Comparison of ENCODE assay signal across 12 cellular contexts in the genomic region with DNA sequence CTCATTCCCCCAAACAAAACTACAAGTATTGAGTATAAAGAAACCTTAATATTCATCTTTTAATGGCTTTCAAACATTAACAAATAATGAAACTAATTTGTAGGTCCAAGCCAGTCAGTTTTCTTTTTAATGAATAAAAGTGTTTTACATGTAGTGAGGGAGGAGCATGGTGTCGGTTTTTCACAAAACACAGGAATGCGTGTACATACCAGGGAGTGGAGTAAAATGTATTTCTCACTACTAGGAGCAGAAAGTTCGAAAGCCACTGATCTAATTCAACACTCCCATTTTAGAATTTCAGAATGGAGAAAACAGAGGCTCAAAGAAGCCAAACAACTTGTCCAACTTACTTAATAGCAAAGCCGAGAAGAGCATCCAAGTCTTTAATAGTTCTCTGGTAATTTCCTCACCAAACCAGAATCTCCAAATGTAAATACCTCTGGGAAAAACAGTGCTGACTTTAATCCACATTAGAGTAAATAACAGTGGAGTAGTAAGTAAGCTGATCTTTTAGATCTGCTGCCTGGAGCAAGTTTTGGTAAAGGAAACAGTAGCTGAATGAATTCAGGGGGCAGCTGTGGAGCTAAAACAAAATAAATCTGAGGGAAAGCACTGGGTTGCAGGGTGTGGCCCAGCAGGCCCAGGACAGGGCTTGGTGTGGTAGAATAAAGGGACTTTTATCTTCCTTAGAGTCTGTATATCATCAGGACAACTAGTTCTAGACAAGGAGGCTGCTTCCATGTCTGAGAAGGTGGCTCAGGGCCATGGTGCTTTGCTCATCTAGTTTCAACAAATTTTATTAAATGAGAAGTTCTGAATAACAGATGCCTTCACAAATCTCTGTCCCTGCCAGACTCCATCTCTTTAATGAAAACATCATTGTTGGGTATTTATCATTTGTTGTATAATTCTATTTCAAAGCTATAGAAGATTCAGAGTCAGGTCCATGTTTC. TPM values are rescaled to one million over a fixed set of nuclear protein-coding genes. Genes with fewer than 3 reads are reported as not detected.
A peak's percentile ranks its signal among the peaks of the same experiment; 100 is the strongest.
DNase-seq lines count a peak whose midpoint lies in the region; FAIRE-seq and TF ChIP-seq lines count a peak whose summit lies in the region.
"Had no signal": no experiment of that assay in that cellular context is flagged by ENCODE, and none has a peak within 500 bp of the region (broad histone marks: within the 10 kb centered on the region; RNA-seq: fewer than 3 reads in every experiment).

No MANE protein-coding gene starts in this region.

- peak overlapping the region; percentile 10 for H3K27ac Mint-ChIP-seq in T-helper 2 cell treated with Interferon-gamma antibody and Interleukin-4, amounts not matched to agents 5 μg/mL and 100 μg/mL, for 36 hours
- peak overlapping the region; percentile 86 for H3K27ac Mint-ChIP-seq in astrocyte (ENCODE audit: unreplicated experiment)
- H3K27ac Mint-ChIP-seq: activated naive CD4-positive, alpha-beta T cell treated with anti-CD3 and anti-CD28 coated beads, Interleukin-2, amount 50 U/mL, for 72 hours had no signal

- peak overlapping the region; percentile 7 for H3K27ac ChIP-seq in astrocyte (ENCODE audit: low read depth, low read length)
- peak overlapping the region; percentile 44 for H3K27ac ChIP-seq in hepatocyte
- peak overlapping the region; percentile 60 for H3K27ac ChIP-seq in subcutaneous abdominal adipose tissue (ENCODE audit: low read depth, low read length)
- H3K27ac ChIP-seq: parathyroid adenoma had no signal

- no peak for DNase-seq in T-helper 2 cell treated with Interferon-gamma antibody and Interleukin-4, amounts not matched to agents 5 μg/mL and 100 μg/mL, for 36 hours (ENCODE audit: low spot score)
- DNase-seq in T-helper 2 cell (no peak), astrocyte (ENCODE audit: low read depth) (peak; percentile 53), hepatocyte (ENCODE audit: low spot score) (no peak), HuH-7 (ENCODE audit: low spot score) (no peak), G401 (ENCODE audit: low spot score) (no peak), midbrain (lab: John Stamatoyannopoulos, UW) (no peak)
- DNase-seq: NCI-H2081 treated with DMSO at 0.1 percent for 48 hours, T1000 had no signal

- H3K36me3 ChIP-seq in astrocyte (ENCODE audit: insufficient read depth, low read length) = no peaks in the 10 kb centered on the region
- no peaks in the 10 kb centered on the region for H3K36me3 ChIP-seq in hepatocyte (replicated peaks; ENCODE audit: insufficient read depth, low read depth)
- peaks cover 0 to 5% (median 0%) of the 10 kb centered on the region in 5 donors for H3K36me3 ChIP-seq in subcutaneous abdominal adipose tissue (ENCODE audit: control insufficient read depth in 5 of 5, insufficient read depth in 5 of 5, low read length in 5 of 5)

- peaks cover 87% of the 10 kb centered on the region for H4K20me1 ChIP-seq in astrocyte (ENCODE audit: insufficient read depth, low read length)
- H4K20me1 ChIP-seq in hepatocyte (ENCODE audit: insufficient read depth, poor library complexity, severe bottlenecking) = peaks cover 74% of the 10 kb centered on the region

- H3K27me3 ChIP-seq in astrocyte (ENCODE audit: insufficient read depth, low read length) = no peaks in the 10 kb centered on the region
- no peaks in the 10 kb centered on the region for H3K27me3 ChIP-seq in hepatocyte
- H3K27me3 ChIP-seq in subcutaneous abdominal adipose tissue (ENCODE audit: control insufficient read depth in 5 of 5, insufficient read depth in 4 of 5, low read length in 5 of 5) = no peaks in the 10 kb centered on the region

- H3K4me2 ChIP-seq in astrocyte (ENCODE audit: low read length) (peak overlapping the region; percentile 17), hepatocyte (peak overlapping the region; percentile 17)

- no peaks in the 10 kb centered on the region for H3K9me2 ChIP-seq in hepatocyte (replicated peaks; ENCODE audit: insufficient read depth)

- H3K4me1 Mint-ChIP-seq in T-helper 2 cell treated with Interferon-gamma antibody and Interleukin-4, amounts not matched to agents 5 μg/mL and 100 μg/mL, for 36 hours (ENCODE audit: low read depth) = peaks cover 64% of the 10 kb centered on the region
- H3K4me1 Mint-ChIP-seq in astrocyte (ENCODE audit: low read depth, unreplicated experiment) = peaks cover 60% of the 10 kb centered on the region

- H3K27me3 Mint-ChIP-seq in T-helper 2 cell treated with Interferon-gamma antibody and Interleukin-4, amounts not matched to agents 5 μg/mL and 100 μg/mL, for 36 hours (ENCODE audit: low read depth) = no peaks in the 10 kb centered on the region
- no peaks in the 10 kb centered on the region for H3K27me3 Mint-ChIP-seq in astrocyte (ENCODE audit: low read depth, unreplicated experiment)

- H3K9me3 Mint-ChIP-seq in T-helper 2 cell treated with Interferon-gamma antibody and Interleukin-4, amounts not matched to agents 5 μg/mL and 100 μg/mL, for 36 hours = no peaks in the 10 kb centered on the region
- no peaks in the 10 kb centered on the region for H3K9me3 Mint-ChIP-seq in astrocyte (ENCODE audit: unreplicated experiment)
- H3K9me3 Mint-ChIP-seq: activated naive CD4-positive, alpha-beta T cell treated with anti-CD3 and anti-CD28 coated beads, Interleukin-2, amount 50 U/mL, for 72 hours had no signal

- H3K9me3 ChIP-seq in astrocyte (ENCODE audit: insufficient read depth, low read depth, low read length) (no peaks in the 10 kb centered on the region), hepatocyte (ENCODE audit: low read depth) (no peaks in the 10 kb centered on the region), subcutaneous abdominal adipose tissue (ENCODE audit: control insufficient read depth in 5 of 5, low read length in 5 of 5) (no peaks in the 10 kb centered on the region)

- FAIRE-seq in astrocyte (lab: Jason Lieb, UNC) = no peak

- H3K79me2 ChIP-seq in astrocyte (ENCODE audit: insufficient read depth, low read length) = peaks cover 97% of the 10 kb centered on the region
- peaks cover 99% of the 10 kb centered on the region for H3K79me2 ChIP-seq in hepatocyte

- H3K9ac ChIP-seq in astrocyte (ENCODE audit: low read length) = no peak overlapping the region
- H3K9ac ChIP-seq in subcutaneous abdominal adipose tissue (ENCODE audit: low read length in 5 of 5) = peak overlapping the region in 3 of 5 donors; percentile 4 to 62 (median 28)
- H3K9ac ChIP-seq: parathyroid adenoma had no signal

- H3K4me3 ChIP-seq in astrocyte (ENCODE audit: insufficient read depth, low read depth, low read length) (no peak overlapping the region), hepatocyte (no peak overlapping the region), subcutaneous abdominal adipose tissue (ENCODE audit: low read depth in 1 of 5, low read length in 5 of 5) (no peak overlapping the region)

- peaks cover 41% of the 10 kb centered on the region for H3K36me3 Mint-ChIP-seq in T-helper 2 cell treated with Interferon-gamma antibody and Interleukin-4, amounts not matched to agents 5 μg/mL and 100 μg/mL, for 36 hours (ENCODE audit: low read depth)
- H3K36me3 Mint-ChIP-seq in astrocyte (ENCODE audit: low read depth, unreplicated experiment) = peaks cover 17% of the 10 kb centered on the region

- WGBS in hepatocyte (ENCODE audit: low lambda C conversion rate, missing lambda C conversion rate) = 38% methylated on average over 4 of the region's 4 CpGs

- TF ChIP-seq CTCF in astrocyte (IDR thresholded peaks at IDR 0.05; ENCODE audit: insufficient read depth, low read depth, low read length) = no peak
- no peak for TF ChIP-seq CTCF in hepatocyte (IDR thresholded peaks at IDR 0.05; ENCODE audit: poor library complexity)

- in situ Hi-C loops in G401 (cut with HindIII; ENCODE audit: low sequenced_read_pairs) = no loop called here

- no peak overlapping the region for H2AFZ ChIP-seq in astrocyte (ENCODE audit: low read depth, low read length)
- no peak overlapping the region for H2AFZ ChIP-seq in hepatocyte
- H2AFZ ChIP-seq: parathyroid adenoma had no signal

- no peak overlapping the region for H3K4me3 Mint-ChIP-seq in T-helper 2 cell treated with Interferon-gamma antibody and Interleukin-4, amounts not matched to agents 5 μg/mL and 100 μg/mL, for 36 hours
- H3K4me3 Mint-ChIP-seq in astrocyte (ENCODE audit: unreplicated experiment) = peak overlapping the region; percentile 67

- H3K4me1 ChIP-seq in astrocyte (ENCODE audit: insufficient read depth, low read length) = peaks cover 15% of the 10 kb centered on the region
- peaks cover 42% of the 10 kb centered on the region for H3K4me1 ChIP-seq in hepatocyte (ENCODE audit: insufficient read depth)
- peaks cover 3 to 59% (median 50%) of the 10 kb centered on the region in 5 donors for H3K4me1 ChIP-seq in subcutaneous abdominal adipose tissue (ENCODE audit: control insufficient read depth in 5 of 5, insufficient read depth in 5 of 5, low read length in 5 of 5)

RNA-seq across cellular contexts. Expression of gene ANP32A, which starts 7.8 kb away (rescaled TPM):
- 121 and 138 TPM in 2 replicates for total RNA-seq in astrocyte
- total RNA-seq in hepatocyte = 59.4 and 81.8 TPM in 2 replicates
- polyA plus RNA-seq in hepatocyte = 114 and 120 TPM in 2 replicates
- 35.3 and 124 TPM in 2 replicates for total RNA-seq in G401 (2014; rRNA removed; shearing (Covaris generic))

Comparison
In these comparisons a context has a peak if more than half of its experiments do, and no peak if none do; other contexts are left out.
1. H3K27ac ChIP-seq: peak in every context shown above with its lines; median percentile 60 in subcutaneous abdominal adipose tissue; 44 in hepatocyte; 7 in astrocyte.